In genomic region chrX:117919755-117920154, GRCh38 we compare ENCODE assay signal across 23 cellular contexts.
"Had no signal": no experiment of that assay in that cellular context is flagged by ENCODE, and none has a peak within 500 bp of the region (broad histone marks: within the 10 kb centered on the region; RNA-seq: fewer than 3 reads in every experiment).

No MANE protein-coding gene starts in this region.

- H3K4me2 ChIP-seq: neural progenitor cell had no signal

- H3K9me3 ChIP-seq: gastrocnemius medialis, mucosa of descending colon, prostate gland, right atrium auricular region, stomach, thyroid gland, vagina had no signal

- DNase-seq: effector CD8-positive, alpha-beta T cell; endodermal cell; foreskin fibroblast; gastrocnemius medialis; head of caudate nucleus; mesenchymal stem cell; mucosa of descending colon; naive B cell; stimulated activated CD4-positive, alpha-beta T cell treated with anti-CD3 and anti-CD28 coated beads, Interleukin-2, amount 100 ng/mL, for 24 hours; stimulated activated CD4-positive, alpha-beta T cell treated with anti-CD3 and anti-CD28 coated beads, Interleukin-4, amount 100 ng/mL, for 24 hours; stimulated activated naive CD4-positive, alpha-beta T cell treated with Interleukin-2 at 50 U/mL for 16 hours; stomach; thyroid gland; trophoblast cell had no signal

- H3K27me3 ChIP-seq: gastrocnemius medialis, neural progenitor cell, right atrium auricular region, stomach, thyroid gland, vagina had no signal

- H3K9ac ChIP-seq: neural progenitor cell had no signal

- H3K4me1 ChIP-seq: gastrocnemius medialis, prostate gland, right atrium auricular region, stomach, thyroid gland, vagina had no signal

- H3K27ac ChIP-seq: epithelial cell of prostate, gastrocnemius medialis, neural progenitor cell, prostate gland, right atrium auricular region, stomach, thyroid gland, vagina had no signal

- H2AFZ ChIP-seq: neural progenitor cell had no signal

- H3K4me3 ChIP-seq: gastrocnemius medialis, mucosa of descending colon, neural progenitor cell, prostate gland, right atrium auricular region, stomach, thyroid gland, vagina had no signal

- H3K36me3 ChIP-seq: gastrocnemius medialis, neural progenitor cell, prostate gland, right atrium auricular region, stomach, thyroid gland, vagina had no signal

- ATAC-seq: esophagus mucosa; gastrocnemius medialis; left lobe of liver; mucosa of descending colon; sciatic nerve; stimulated activated effector memory CD8-positive, alpha-beta T cell treated with anti-CD3 and anti-CD28 coated beads, Interleukin-12 subunit alpha, Interleukin-12 subunit beta, amount 100 ng/mL, for 72 hours had no signal
